ENCODE assay signal across 30 cellular contexts in genomic region chr2:70007151-70007550, GRCh38.
"Had no signal": no experiment of that assay in that cellular context is flagged by ENCODE, and none has a peak within 500 bp of the region (broad histone marks: within the 10 kb centered on the region; RNA-seq: fewer than 3 reads in every experiment).

No MANE protein-coding gene starts in this region.

- H3K9me3 ChIP-seq: adrenal gland, body of pancreas had no signal

- H3K4me3 ChIP-seq: adrenal gland, body of pancreas, cardiac muscle cell had no signal

- DNase-seq: activated B cell treated with CpG ODN at 0.5 μM for 24 hours; activated CD4-positive, alpha-beta memory T cell treated with anti-CD3 and anti-CD28 coated beads for 36 hours; activated CD4-positive, alpha-beta T cell treated with anti-CD3 and anti-CD28 coated beads for 4 hours; activated CD4-positive, alpha-beta T cell treated with anti-CD3 and anti-CD28 coated beads, Interleukin-2, amount 10 ng/mL, durations not matched to agents 24 days and 14 days; activated CD4-positive, alpha-beta T cell treated with anti-CD3 and anti-CD28 coated beads, Interleukin-2, amount 50 U/mL, for 1 hour; activated CD4-positive, alpha-beta T cell treated with anti-CD3 and anti-CD28 coated beads, Interleukin-2, amount 50 U/mL, for 4 hours; activated CD4-positive, CD25-positive, alpha-beta regulatory T cell treated with anti-CD3 and anti-CD28 coated beads, Interleukin-2, amount 50 U/mL, for 72 hours; activated CD8-positive, alpha-beta T cell treated with anti-CD3 and anti-CD28 coated beads for 36 hours; activated gamma-delta T cell treated with Interleukin-2 at 50 U/mL for 16 hours; activated naive CD4-positive, alpha-beta T cell; activated naive CD4-positive, alpha-beta T cell treated with anti-CD3 and anti-CD28 coated beads for 36 hours; activated naive CD4-positive, alpha-beta T cell treated with anti-CD3 and anti-CD28 coated beads, Interleukin-2, amount 50 U/mL, for 16 hours; activated naive CD8-positive, alpha-beta T cell treated with anti-CD3 and anti-CD28 coated beads for 36 hours; activated T-cell treated with anti-CD3 and anti-CD28 coated beads for 4 hours; activated T-cell treated with anti-CD3 and anti-CD28 coated beads, Interleukin-2, amount 50 U/mL, for 1 hour; activated T-cell treated with anti-CD3 and anti-CD28 coated beads, Interleukin-2, amount 50 U/mL, for 4 hours; activated T-cell treated with anti-CD3 and anti-CD28 coated beads, Interleukin-2, amount 50 U/mL, for 72 hours; amniotic stem cell; aorta; body of pancreas; brain microvascular endothelial cell; caudate nucleus; cerebellar nuclear complex; SW 1271; T-helper 1 cell; T-helper 2 cell; T-helper 9 cell had no signal

- H3K27me3 ChIP-seq: adrenal gland, body of pancreas, brain microvascular endothelial cell, cardiac muscle cell had no signal

- H3K36me3 ChIP-seq: adrenal gland, brain microvascular endothelial cell, cardiac muscle cell had no signal

- H3K4me1 ChIP-seq: body of pancreas had no signal

- H3K27ac ChIP-seq: adrenal gland, body of pancreas, brain microvascular endothelial cell, cardiac muscle cell, VCaP had no signal
